Comparison of ENCODE assay signal across 2 cellular contexts in the genomic region with DNA sequence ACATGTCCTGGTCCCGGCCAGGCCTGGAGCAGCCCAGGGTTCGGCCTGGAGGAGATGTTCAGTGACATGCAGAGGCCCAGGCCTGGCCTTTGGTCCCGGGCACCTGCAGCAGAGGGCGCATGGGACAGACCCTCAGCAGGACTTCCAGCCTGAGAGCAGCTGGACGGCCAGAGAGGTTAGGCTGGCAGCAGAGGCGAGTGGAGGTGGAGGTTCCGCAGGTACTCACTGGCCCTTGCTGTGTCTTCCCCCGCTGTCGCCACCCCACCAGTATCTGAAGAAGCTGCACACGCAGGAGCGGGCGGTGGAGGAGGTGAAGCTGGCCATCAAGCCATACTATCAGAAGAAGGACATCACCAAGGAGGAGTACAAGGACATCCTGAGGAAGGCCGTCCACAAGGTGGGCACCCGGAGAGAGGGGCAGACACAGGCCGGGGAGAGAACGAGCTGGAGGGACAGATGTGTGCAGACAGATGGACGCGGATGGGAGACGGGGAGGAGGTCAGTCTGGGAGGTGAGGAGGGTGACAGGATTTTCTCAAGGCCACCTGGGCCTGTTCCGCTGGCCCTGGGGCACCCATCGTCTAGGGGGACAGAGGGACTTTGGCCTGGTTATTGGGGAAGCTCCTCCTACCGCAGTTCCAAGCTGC.
A peak's percentile ranks its signal among the peaks of the same experiment; 100 is the strongest.
TF ChIP-seq lines count a peak whose summit lies in the region.

No MANE protein-coding gene starts in this region.

TF ChIP-seq in A549, 52 proteins besides CTCF, POLR2A, EP300 and RAD21 (continued from another document):
- TF ChIP-seq, protein P1, sequence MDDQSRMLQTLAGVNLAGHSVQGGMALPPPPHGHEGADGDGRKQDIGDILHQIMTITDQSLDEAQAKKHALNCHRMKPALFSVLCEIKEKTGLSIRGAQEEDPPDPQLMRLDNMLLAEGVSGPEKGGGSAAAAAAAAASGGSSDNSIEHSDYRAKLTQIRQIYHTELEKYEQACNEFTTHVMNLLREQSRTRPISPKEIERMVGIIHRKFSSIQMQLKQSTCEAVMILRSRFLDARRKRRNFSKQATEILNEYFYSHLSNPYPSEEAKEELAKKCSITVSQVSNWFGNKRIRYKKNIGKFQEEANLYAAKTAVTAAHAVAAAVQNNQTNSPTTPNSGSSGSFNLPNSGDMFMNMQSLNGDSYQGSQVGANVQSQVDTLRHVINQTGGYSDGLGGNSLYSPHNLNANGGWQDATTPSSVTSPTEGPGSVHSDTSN (IDR thresholded peaks at IDR 0.05): 0 out of 2 replicates have a peak, but pooled peaks have one; percentile 4
TF ChIP-seq in A549: peak in this region for 1.

TF ChIP-seq in WTC11, 78 proteins besides CTCF, POLR2A, EP300 and RAD21:
- TF ChIP-seq, protein P2, sequence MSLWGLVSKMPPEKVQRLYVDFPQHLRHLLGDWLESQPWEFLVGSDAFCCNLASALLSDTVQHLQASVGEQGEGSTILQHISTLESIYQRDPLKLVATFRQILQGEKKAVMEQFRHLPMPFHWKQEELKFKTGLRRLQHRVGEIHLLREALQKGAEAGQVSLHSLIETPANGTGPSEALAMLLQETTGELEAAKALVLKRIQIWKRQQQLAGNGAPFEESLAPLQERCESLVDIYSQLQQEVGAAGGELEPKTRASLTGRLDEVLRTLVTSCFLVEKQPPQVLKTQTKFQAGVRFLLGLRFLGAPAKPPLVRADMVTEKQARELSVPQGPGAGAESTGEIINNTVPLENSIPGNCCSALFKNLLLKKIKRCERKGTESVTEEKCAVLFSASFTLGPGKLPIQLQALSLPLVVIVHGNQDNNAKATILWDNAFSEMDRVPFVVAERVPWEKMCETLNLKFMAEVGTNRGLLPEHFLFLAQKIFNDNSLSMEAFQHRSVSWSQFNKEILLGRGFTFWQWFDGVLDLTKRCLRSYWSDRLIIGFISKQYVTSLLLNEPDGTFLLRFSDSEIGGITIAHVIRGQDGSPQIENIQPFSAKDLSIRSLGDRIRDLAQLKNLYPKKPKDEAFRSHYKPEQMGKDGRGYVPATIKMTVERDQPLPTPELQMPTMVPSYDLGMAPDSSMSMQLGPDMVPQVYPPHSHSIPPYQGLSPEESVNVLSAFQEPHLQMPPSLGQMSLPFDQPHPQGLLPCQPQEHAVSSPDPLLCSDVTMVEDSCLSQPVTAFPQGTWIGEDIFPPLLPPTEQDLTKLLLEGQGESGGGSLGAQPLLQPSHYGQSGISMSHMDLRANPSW (CRISPR knock-in tag; conservative IDR thresholded peaks at IDR 0.05; ENCODE audit: low read depth): no peak
- TF ChIP-seq, protein P3, sequence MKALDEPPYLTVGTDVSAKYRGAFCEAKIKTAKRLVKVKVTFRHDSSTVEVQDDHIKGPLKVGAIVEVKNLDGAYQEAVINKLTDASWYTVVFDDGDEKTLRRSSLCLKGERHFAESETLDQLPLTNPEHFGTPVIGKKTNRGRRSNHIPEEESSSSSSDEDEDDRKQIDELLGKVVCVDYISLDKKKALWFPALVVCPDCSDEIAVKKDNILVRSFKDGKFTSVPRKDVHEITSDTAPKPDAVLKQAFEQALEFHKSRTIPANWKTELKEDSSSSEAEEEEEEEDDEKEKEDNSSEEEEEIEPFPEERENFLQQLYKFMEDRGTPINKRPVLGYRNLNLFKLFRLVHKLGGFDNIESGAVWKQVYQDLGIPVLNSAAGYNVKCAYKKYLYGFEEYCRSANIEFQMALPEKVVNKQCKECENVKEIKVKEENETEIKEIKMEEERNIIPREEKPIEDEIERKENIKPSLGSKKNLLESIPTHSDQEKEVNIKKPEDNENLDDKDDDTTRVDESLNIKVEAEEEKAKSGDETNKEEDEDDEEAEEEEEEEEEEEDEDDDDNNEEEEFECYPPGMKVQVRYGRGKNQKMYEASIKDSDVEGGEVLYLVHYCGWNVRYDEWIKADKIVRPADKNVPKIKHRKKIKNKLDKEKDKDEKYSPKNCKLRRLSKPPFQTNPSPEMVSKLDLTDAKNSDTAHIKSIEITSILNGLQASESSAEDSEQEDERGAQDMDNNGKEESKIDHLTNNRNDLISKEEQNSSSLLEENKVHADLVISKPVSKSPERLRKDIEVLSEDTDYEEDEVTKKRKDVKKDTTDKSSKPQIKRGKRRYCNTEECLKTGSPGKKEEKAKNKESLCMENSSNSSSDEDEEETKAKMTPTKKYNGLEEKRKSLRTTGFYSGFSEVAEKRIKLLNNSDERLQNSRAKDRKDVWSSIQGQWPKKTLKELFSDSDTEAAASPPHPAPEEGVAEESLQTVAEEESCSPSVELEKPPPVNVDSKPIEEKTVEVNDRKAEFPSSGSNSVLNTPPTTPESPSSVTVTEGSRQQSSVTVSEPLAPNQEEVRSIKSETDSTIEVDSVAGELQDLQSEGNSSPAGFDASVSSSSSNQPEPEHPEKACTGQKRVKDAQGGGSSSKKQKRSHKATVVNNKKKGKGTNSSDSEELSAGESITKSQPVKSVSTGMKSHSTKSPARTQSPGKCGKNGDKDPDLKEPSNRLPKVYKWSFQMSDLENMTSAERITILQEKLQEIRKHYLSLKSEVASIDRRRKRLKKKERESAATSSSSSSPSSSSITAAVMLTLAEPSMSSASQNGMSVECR (CRISPR knock-in tag; IDR thresholded peaks at IDR 0.05; ENCODE audit: borderline replicate concordance): no peak
- TF ChIP-seq ELF4 (CRISPR knock-in tag; IDR thresholded peaks at IDR 0.05; ENCODE audit: low read depth) (no peak), SMAD3 (CRISPR knock-in tag; IDR thresholded peaks at IDR 0.05; ENCODE audit: borderline replicate concordance) (no peak), TEAD1 (CRISPR knock-in tag; IDR thresholded peaks at IDR 0.05) (no peak), ZNF671 (CRISPR knock-in tag; IDR thresholded peaks at IDR 0.05) (no peak)
- TF ChIP-seq, protein P4, sequence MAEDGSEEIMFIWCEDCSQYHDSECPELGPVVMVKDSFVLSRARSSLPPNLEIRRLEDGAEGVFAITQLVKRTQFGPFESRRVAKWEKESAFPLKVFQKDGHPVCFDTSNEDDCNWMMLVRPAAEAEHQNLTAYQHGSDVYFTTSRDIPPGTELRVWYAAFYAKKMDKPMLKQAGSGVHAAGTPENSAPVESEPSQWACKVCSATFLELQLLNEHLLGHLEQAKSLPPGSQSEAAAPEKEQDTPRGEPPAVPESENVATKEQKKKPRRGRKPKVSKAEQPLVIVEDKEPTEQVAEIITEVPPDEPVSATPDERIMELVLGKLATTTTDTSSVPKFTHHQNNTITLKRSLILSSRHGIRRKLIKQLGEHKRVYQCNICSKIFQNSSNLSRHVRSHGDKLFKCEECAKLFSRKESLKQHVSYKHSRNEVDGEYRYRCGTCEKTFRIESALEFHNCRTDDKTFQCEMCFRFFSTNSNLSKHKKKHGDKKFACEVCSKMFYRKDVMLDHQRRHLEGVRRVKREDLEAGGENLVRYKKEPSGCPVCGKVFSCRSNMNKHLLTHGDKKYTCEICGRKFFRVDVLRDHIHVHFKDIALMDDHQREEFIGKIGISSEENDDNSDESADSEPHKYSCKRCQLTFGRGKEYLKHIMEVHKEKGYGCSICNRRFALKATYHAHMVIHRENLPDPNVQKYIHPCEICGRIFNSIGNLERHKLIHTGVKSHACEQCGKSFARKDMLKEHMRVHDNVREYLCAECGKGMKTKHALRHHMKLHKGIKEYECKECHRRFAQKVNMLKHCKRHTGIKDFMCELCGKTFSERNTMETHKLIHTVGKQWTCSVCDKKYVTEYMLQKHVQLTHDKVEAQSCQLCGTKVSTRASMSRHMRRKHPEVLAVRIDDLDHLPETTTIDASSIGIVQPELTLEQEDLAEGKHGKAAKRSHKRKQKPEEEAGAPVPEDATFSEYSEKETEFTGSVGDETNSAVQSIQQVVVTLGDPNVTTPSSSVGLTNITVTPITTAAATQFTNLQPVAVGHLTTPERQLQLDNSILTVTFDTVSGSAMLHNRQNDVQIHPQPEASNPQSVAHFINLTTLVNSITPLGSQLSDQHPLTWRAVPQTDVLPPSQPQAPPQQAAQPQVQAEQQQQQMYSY (CRISPR knock-in tag; IDR thresholded peaks at IDR 0.05): no peak
- TF ChIP-seq, protein P5, sequence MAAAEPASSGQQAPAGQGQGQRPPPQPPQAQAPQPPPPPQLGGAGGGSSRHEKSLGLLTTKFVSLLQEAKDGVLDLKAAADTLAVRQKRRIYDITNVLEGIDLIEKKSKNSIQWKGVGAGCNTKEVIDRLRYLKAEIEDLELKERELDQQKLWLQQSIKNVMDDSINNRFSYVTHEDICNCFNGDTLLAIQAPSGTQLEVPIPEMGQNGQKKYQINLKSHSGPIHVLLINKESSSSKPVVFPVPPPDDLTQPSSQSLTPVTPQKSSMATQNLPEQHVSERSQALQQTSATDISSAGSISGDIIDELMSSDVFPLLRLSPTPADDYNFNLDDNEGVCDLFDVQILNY (CRISPR knock-in tag; IDR thresholded peaks at IDR 0.05): no peak
- TF ChIP-seq, protein P6, sequence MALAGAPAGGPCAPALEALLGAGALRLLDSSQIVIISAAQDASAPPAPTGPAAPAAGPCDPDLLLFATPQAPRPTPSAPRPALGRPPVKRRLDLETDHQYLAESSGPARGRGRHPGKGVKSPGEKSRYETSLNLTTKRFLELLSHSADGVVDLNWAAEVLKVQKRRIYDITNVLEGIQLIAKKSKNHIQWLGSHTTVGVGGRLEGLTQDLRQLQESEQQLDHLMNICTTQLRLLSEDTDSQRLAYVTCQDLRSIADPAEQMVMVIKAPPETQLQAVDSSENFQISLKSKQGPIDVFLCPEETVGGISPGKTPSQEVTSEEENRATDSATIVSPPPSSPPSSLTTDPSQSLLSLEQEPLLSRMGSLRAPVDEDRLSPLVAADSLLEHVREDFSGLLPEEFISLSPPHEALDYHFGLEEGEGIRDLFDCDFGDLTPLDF (CRISPR knock-in tag; IDR thresholded peaks at IDR 0.05): no peak
- TF ChIP-seq, protein P7, sequence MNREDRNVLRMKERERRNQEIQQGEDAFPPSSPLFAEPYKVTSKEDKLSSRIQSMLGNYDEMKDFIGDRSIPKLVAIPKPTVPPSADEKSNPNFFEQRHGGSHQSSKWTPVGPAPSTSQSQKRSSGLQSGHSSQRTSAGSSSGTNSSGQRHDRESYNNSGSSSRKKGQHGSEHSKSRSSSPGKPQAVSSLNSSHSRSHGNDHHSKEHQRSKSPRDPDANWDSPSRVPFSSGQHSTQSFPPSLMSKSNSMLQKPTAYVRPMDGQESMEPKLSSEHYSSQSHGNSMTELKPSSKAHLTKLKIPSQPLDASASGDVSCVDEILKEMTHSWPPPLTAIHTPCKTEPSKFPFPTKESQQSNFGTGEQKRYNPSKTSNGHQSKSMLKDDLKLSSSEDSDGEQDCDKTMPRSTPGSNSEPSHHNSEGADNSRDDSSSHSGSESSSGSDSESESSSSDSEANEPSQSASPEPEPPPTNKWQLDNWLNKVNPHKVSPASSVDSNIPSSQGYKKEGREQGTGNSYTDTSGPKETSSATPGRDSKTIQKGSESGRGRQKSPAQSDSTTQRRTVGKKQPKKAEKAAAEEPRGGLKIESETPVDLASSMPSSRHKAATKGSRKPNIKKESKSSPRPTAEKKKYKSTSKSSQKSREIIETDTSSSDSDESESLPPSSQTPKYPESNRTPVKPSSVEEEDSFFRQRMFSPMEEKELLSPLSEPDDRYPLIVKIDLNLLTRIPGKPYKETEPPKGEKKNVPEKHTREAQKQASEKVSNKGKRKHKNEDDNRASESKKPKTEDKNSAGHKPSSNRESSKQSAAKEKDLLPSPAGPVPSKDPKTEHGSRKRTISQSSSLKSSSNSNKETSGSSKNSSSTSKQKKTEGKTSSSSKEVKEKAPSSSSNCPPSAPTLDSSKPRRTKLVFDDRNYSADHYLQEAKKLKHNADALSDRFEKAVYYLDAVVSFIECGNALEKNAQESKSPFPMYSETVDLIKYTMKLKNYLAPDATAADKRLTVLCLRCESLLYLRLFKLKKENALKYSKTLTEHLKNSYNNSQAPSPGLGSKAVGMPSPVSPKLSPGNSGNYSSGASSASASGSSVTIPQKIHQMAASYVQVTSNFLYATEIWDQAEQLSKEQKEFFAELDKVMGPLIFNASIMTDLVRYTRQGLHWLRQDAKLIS (CRISPR knock-in tag; IDR thresholded peaks at IDR 0.05; ENCODE audit: borderline replicate concordance): no peak
- TF ChIP-seq, protein P8, sequence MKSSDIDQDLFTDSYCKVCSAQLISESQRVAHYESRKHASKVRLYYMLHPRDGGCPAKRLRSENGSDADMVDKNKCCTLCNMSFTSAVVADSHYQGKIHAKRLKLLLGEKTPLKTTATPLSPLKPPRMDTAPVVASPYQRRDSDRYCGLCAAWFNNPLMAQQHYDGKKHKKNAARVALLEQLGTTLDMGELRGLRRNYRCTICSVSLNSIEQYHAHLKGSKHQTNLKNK (CRISPR knock-in tag; IDR thresholded peaks at IDR 0.05): no peak
